ENCODE assay signal across 8 cellular contexts in the genomic region with DNA sequence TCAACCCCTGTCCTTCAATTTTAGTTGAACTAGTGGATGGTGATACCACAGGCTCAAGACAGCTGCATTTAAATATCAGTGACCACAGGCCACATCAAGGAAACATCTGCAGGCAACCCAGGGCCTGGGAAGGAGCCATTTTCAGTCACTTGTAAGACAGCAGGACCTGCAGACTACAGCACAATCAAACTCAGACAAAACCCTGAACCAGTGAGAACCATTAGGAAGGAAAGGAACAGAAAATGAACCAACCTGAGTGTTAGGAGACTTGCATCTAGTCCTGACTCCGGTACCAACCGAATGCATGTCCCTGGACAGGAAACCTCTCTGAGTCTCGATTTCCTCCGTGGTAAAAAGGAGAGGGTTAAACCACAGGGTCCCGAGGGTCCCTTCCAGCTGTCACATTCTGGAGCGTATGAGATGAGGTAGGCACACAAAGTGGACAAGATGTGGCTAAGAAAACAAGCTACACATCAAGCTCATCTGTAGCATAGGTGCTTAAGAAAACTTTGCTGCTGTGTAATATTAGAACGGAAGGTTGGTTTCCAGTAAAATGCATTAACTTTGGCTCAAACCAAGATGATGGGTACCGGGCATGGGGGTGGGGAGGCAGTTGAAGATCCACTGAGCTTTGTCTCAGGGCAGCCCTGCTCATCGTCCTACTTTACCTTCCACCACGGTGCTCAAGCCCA. TPM values are rescaled to one million over a fixed set of nuclear protein-coding genes. Genes with fewer than 3 reads are reported as not detected.
DNase-seq lines count a peak whose midpoint lies in the region; ATAC-seq and TF ChIP-seq lines count a peak whose summit lies in the region.

No MANE protein-coding gene starts in this region.

- no peak for TF ChIP-seq CTCF in breast epithelium (IDR thresholded peaks at IDR 0.05)
- TF ChIP-seq CTCF in vagina (IDR thresholded peaks at IDR 0.05): no peak

- H3K36me3 Mint-ChIP-seq in activated T-cell treated with anti-CD3 and anti-CD28 coated beads, Interleukin-2, amount 50 U/mL, for 24 hours (ENCODE audit: low read depth): peaks cover 39% of the 10 kb centered on the region

- H3K4me3 ChIP-seq in breast epithelium: peak overlapping the region; percentile 93 to 99 (median 96)
- H3K4me3 ChIP-seq in muscle layer of duodenum (ENCODE audit: low read depth in 1 of 2, low read length in 2 of 2): peak overlapping the region; percentile 83 to 98
- peak overlapping the region; percentile 93 to 100 for H3K4me3 ChIP-seq in vagina

- intact Hi-C loops in breast epithelium (cut with DNase I; ENCODE audit: low total_unique reads): no loop called here
- intact Hi-C loops in vagina (cut with DNase I): loop anchor here (2.0 kb wide), 1 partner anchor 73 kb away; no protein-coding TSS in a partner anchor

- TF ChIP-seq POLR2A in breast epithelium (IDR thresholded peaks at IDR 0.05) (no peak), vagina (IDR thresholded peaks at IDR 0.05) (no peak)

- H3K4me3 Mint-ChIP-seq in activated T-cell treated with anti-CD3 and anti-CD28 coated beads, Interleukin-2, amount 50 U/mL, for 24 hours: peak overlapping the region; percentile 81

- H3K27ac Mint-ChIP-seq in activated T-cell treated with anti-CD3 and anti-CD28 coated beads, Interleukin-2, amount 50 U/mL, for 24 hours: peak overlapping the region; percentile 94

- peaks cover 64% of the 10 kb centered on the region for H3K4me1 Mint-ChIP-seq in activated T-cell treated with anti-CD3 and anti-CD28 coated beads, Interleukin-2, amount 50 U/mL, for 24 hours (ENCODE audit: low read depth)

- H3K9me3 Mint-ChIP-seq in activated T-cell treated with anti-CD3 and anti-CD28 coated beads, Interleukin-2, amount 50 U/mL, for 24 hours: no peaks in the 10 kb centered on the region

- H3K27me3 ChIP-seq in breast epithelium (no peaks in the 10 kb centered on the region), muscle layer of duodenum (ENCODE audit: low read depth, low read length) (no peaks in the 10 kb centered on the region), vagina (no peaks in the 10 kb centered on the region)

- H3K4me1 ChIP-seq in breast epithelium: peaks cover 8 to 11% of the 10 kb centered on the region in 2 donors
- H3K4me1 ChIP-seq in muscle layer of duodenum (ENCODE audit: control insufficient read depth in 1 of 2, insufficient read depth in 2 of 2, low read length in 2 of 2): peaks cover 25 to 36% of the 10 kb centered on the region in 2 donors
- H3K4me1 ChIP-seq in vagina: peaks cover 47% of the 10 kb centered on the region

- peak; percentile 21 for ATAC-seq in HG02852 (IDR thresholded peaks at IDR 0.05; ENCODE audit: unreplicated experiment)

- H3K9me3 ChIP-seq in breast epithelium: no peaks in the 10 kb centered on the region
- H3K9me3 ChIP-seq in muscle layer of duodenum (ENCODE audit: control insufficient read depth in 1 of 2, low read length in 2 of 2): no peaks in the 10 kb centered on the region
- no peaks in the 10 kb centered on the region for H3K9me3 ChIP-seq in vagina

- H3K36me3 ChIP-seq in breast epithelium: no peaks in the 10 kb centered on the region
- H3K36me3 ChIP-seq in muscle layer of duodenum (ENCODE audit: control insufficient read depth in 1 of 2, insufficient read depth in 2 of 2, low read length in 2 of 2): peaks cover 11 to 12% of the 10 kb centered on the region in 2 donors
- peaks cover 0 to 7% of the 10 kb centered on the region in 2 donors for H3K36me3 ChIP-seq in vagina

- DNase-seq in activated T-cell treated with anti-CD3 and anti-CD28 coated beads, Interleukin-2, amount 50 U/mL, for 24 hours: peak; percentile 60
- DNase-seq in activated T-cell treated with anti-CD3 and anti-CD28 coated beads for 4 hours (no peak), OCI-M1 (lab: John Stamatoyannopoulos, UW) (peak; percentile 78), breast epithelium (ENCODE audit: low spot score in 2 of 2) (no peak), vagina (ENCODE audit: extremely low spot score in 2 of 2) (no peak), T-helper 9 cell (no peak)

- H3K27ac ChIP-seq in breast epithelium (peak overlapping the region; percentile 96 to 99), muscle layer of duodenum (ENCODE audit: low read length) (peak overlapping the region; percentile 98), vagina (peak overlapping the region; percentile 100)

- H3K27me3 Mint-ChIP-seq in activated T-cell treated with anti-CD3 and anti-CD28 coated beads, Interleukin-2, amount 50 U/mL, for 24 hours: no peaks in the 10 kb centered on the region

RNA-seq across cellular contexts. Expression of a gene that starts 1.6 kb away (rescaled TPM):
- total RNA-seq in breast epithelium (100 to 1,000 TPM in 1 of 3 donors, 10 to 100 TPM in 2; 45.0 to 113 (median 100.0) TPM), vagina (52.5 TPM)

RNA-seq across cellular contexts. Expression of a gene that starts 19.6 kb away (rescaled TPM):
- under 1 TPM in 2 of 3 donors, not detected in 1; 0.33 to 0.59 TPM for total RNA-seq in breast epithelium
- not detected for total RNA-seq in vagina

Comparison
In these comparisons a context has a peak if more than half of its experiments do, and no peak if none do; other contexts are left out.
1. DNase-seq: peak in activated T-cell treated with anti-CD3 and anti-CD28 coated beads, Interleukin-2, amount 50 U/mL, for 24 hours (single experiment) and OCI-M1 (single experiment); none in activated T-cell treated with anti-CD3 and anti-CD28 coated beads for 4 hours (single experiment), breast epithelium (0 of 2), vagina (0 of 2) and T-helper 9 cell (single experiment).
2. Peak in every context shown above with its lines, with median percentiles within 50 percentile points of each other: H3K27ac ChIP-seq and H3K4me3 ChIP-seq.